ENCODE assay signal across 8 cellular contexts in the genomic region with DNA sequence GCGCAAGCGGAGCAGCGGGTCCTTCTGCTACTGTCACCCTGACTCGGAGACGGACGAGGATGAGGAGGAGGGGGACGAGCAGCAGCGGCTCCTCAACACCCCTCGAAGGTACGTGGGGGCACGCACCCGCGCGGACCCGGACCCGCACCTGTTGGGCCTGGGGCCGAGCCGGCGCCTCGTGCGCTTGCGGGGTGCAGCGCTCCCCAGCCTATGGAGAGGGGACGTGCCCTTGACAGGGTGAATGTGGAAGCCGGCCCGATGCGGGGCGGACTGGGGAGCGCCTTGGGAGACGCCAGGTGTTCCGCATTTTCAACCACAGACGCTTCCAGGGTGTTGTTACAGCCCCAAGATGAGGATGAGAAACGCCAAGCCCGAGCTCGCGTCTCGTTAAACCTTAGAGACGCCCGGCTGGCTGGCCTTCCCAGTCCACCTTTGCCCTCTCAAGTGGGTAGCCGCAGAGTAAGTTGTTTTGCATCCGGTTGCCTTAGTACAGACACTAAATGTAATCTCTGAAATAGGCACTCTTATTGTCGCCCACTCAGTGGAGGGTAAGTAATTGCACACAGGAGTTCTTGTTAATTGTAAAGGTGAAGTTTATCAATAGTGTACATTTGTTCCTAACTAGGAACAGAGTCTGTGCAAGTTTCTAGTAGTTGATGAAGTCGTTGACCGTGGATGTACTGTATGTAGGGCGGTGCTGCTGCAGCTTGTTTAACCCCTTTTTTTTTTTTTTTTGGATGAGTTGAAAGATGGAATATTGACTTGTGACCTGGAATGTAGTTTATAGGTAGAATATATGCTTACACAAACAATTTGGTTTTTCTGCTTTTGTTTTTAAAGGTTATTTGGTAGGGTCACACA. TPM values are rescaled to one million over a fixed set of nuclear protein-coding genes. Genes with fewer than 3 reads are reported as not detected.
DNase-seq lines count a peak whose midpoint lies in the region; ATAC-seq, FAIRE-seq and TF ChIP-seq lines count a peak whose summit lies in the region.

No MANE protein-coding gene starts in this region.

- no peak for TF ChIP-seq POLR2A in breast epithelium (IDR thresholded peaks at IDR 0.05)

- H3K79me2 ChIP-seq in keratinocyte (ENCODE audit: control insufficient read depth, insufficient read depth, low read length), result peaks cover 18% of the 10 kb centered on the region

- H3K27me3 ChIP-seq in HUES64 (ENCODE audit: insufficient read depth, low read length) (no peaks in the 10 kb centered on the region), breast epithelium (no peaks in the 10 kb centered on the region), keratinocyte (ENCODE audit: control insufficient read depth, extremely low read depth, insufficient read depth, low read length) (no peaks in the 10 kb centered on the region)

- H3K36me3 ChIP-seq in HUES64 (ENCODE audit: insufficient read depth, low read length), result peaks cover 23% of the 10 kb centered on the region
- no peaks in the 10 kb centered on the region for H3K36me3 ChIP-seq in breast epithelium
- no peaks in the 10 kb centered on the region for H3K36me3 ChIP-seq in keratinocyte (ENCODE audit: control insufficient read depth in 2 of 2, extremely low read depth in 1 of 2, insufficient read depth in 2 of 2, low read length in 2 of 2)

- peaks cover 17% of the 10 kb centered on the region; the same call in 1 of the 2 replicates for H3K4me1 ChIP-seq in HUES64 (ENCODE audit: insufficient read depth, low read length)
- no peaks in the 10 kb centered on the region for H3K4me1 ChIP-seq in breast epithelium
- peaks cover 15% of the 10 kb centered on the region for H3K4me1 ChIP-seq in keratinocyte (ENCODE audit: control insufficient read depth, extremely low read depth, insufficient read depth, low read length)

- H3K9me3 ChIP-seq in HUES64 (ENCODE audit: insufficient read depth, low read depth, low read length), result no peaks in the 10 kb centered on the region
- no peaks in the 10 kb centered on the region for H3K9me3 ChIP-seq in breast epithelium
- H3K9me3 ChIP-seq in keratinocyte (ENCODE audit: control insufficient read depth, low read depth, low read length), result no peaks in the 10 kb centered on the region

- peak overlapping the region; percentile 94 for H3K27ac Mint-ChIP-seq in Calu3 (ENCODE audit: unreplicated experiment)
- peak overlapping the region; percentile 97 for H3K27ac Mint-ChIP-seq in T-helper 2 cell treated with Interferon-gamma antibody and Interleukin-4, amounts not matched to agents 5 μg/mL and 100 μg/mL, for 36 hours

- peak; percentile 18 for ATAC-seq in GM21526 (IDR thresholded peaks at IDR 0.05; ENCODE audit: low FRiP score, unreplicated experiment)

- peak overlapping the region; percentile 89 for H2AFZ ChIP-seq in keratinocyte (ENCODE audit: control insufficient read depth, low read length)

- TSS peak; percentile 18 for BruUV-seq in Calu3 (replicated peaks; lab: Mats Ljungman, UMichigan)

- peak overlapping the region; percentile 84 for H3K4me2 ChIP-seq in keratinocyte (ENCODE audit: control insufficient read depth, extremely low read depth, insufficient read depth, low read depth, low read length)

- H4K20me1 ChIP-seq in keratinocyte (ENCODE audit: control insufficient read depth, extremely low read depth, insufficient read depth, low read length), result no peaks in the 10 kb centered on the region

- H3K9me1 ChIP-seq in keratinocyte (ENCODE audit: control insufficient read depth, extremely low read depth, insufficient read depth, low read length), result no peaks in the 10 kb centered on the region

- TF ChIP-seq CTCF in Calu3 (IDR thresholded peaks at IDR 0.05; ENCODE audit: unreplicated experiment) (no peak), breast epithelium (IDR thresholded peaks at IDR 0.05) (no peak), keratinocyte (optimal IDR thresholded peaks at IDR 0.05 in 1 of 3, IDR thresholded peaks at IDR 0.05 in 1 of 3, conservative IDR thresholded peaks at IDR 0.05 in 1 of 3; ENCODE audit: extremely low read depth in 1 of 3, insufficient read depth in 2 of 3, low read length in 3 of 3) (no peak)

- dilution Hi-C loops in keratinocyte (cut with MboI; ENCODE audit: extremely low pct_ligation_motif_present, low sequenced_read_pairs), result no loop called here

- peaks cover 82% of the 10 kb centered on the region for H3K36me3 Mint-ChIP-seq in Calu3 (ENCODE audit: insufficient read depth, unreplicated experiment)
- peaks cover 33% of the 10 kb centered on the region for H3K36me3 Mint-ChIP-seq in T-helper 2 cell treated with Interferon-gamma antibody and Interleukin-4, amounts not matched to agents 5 μg/mL and 100 μg/mL, for 36 hours (ENCODE audit: low read depth)

- DNase-seq in Calu3 (peak; percentile 42), breast epithelium (ENCODE audit: low spot score in 2 of 2) (peak; percentile 24 to 58), keratinocyte (ENCODE audit: low read depth, low spot score) (no peak), NCI-H2029 (lab: John Stamatoyannopoulos, UW) (no peak)
- DNase-seq in T-helper 2 cell treated with Interferon-gamma antibody and Interleukin-4, amounts not matched to agents 5 μg/mL and 100 μg/mL, for 36 hours (ENCODE audit: low spot score), result peak; percentile 56
- DNase-seq in stimulated activated CD4-positive, alpha-beta T cell treated with anti-CD3 and anti-CD28 coated beads, Interleukin-1b, Interleukin-23, amount 100 ng/mL, for 24 hours (ENCODE audit: low read depth in 4 of 4, low spot score in 1 of 4), result peak; percentile 4 to 13 (median 12)

- H3K4me3 ChIP-seq in HUES64 (ENCODE audit: low read length) (peak overlapping the region; percentile 96), breast epithelium (peak overlapping the region; percentile 86 to 96 (median 94)), keratinocyte (ENCODE audit: control insufficient read depth in 2 of 3, extremely low read depth in 1 of 3, insufficient read depth in 2 of 3, low read depth in 1 of 3, low read length in 3 of 3) (peak overlapping the region; percentile 72 to 88 (median 83))

- peaks cover 42% of the 10 kb centered on the region for H3K4me1 Mint-ChIP-seq in Calu3 (ENCODE audit: low read depth, unreplicated experiment)
- peaks cover 48% of the 10 kb centered on the region for H3K4me1 Mint-ChIP-seq in T-helper 2 cell treated with Interferon-gamma antibody and Interleukin-4, amounts not matched to agents 5 μg/mL and 100 μg/mL, for 36 hours (ENCODE audit: low read depth)

- peak overlapping the region; percentile 98 for H3K4me3 Mint-ChIP-seq in Calu3 (ENCODE audit: low read depth, unreplicated experiment)
- H3K4me3 Mint-ChIP-seq in T-helper 2 cell treated with Interferon-gamma antibody and Interleukin-4, amounts not matched to agents 5 μg/mL and 100 μg/mL, for 36 hours, result peak overlapping the region; percentile 88

- H3K27ac ChIP-seq in HUES64 (ENCODE audit: low read depth, low read length) (peak overlapping the region; percentile 15; the same call in 1 of the 2 replicates), breast epithelium (peak overlapping the region; percentile 95 to 98), keratinocyte (ENCODE audit: control insufficient read depth, insufficient read depth, low read length) (peak overlapping the region; percentile 29)

- H3K9ac ChIP-seq in HUES64 (ENCODE audit: low read depth, low read length) (peak overlapping the region; percentile 93), keratinocyte (ENCODE audit: control insufficient read depth, extremely low read depth, insufficient read depth, low read length) (peak overlapping the region; percentile 92)

- no peak for FAIRE-seq in keratinocyte (lab: Jason Lieb, UNC)

- intact Hi-C loops in Calu3 (cut with micrococcal nuclease; ENCODE audit: unreplicated experiment), result loop anchor here (5.0 kb wide), 2 partner anchors 48 to 88 kb away; a partner anchor contains a TSS
- intact Hi-C loops in breast epithelium (cut with DNase I; ENCODE audit: low total_unique reads), result no loop called here

- CTCF ChIA-PET in Calu3 (lab: Charles Lee), result interaction anchor here (1.2 kb wide), 1 partner anchor 107 kb away, joined by 3 read pairs; no protein-coding TSS in a partner anchor

- 4% methylated on average over 45 of the region's 45 CpGs for WGBS in HUES64

- H3K27me3 Mint-ChIP-seq in Calu3 (ENCODE audit: unreplicated experiment), result no peaks in the 10 kb centered on the region
- no peaks in the 10 kb centered on the region for H3K27me3 Mint-ChIP-seq in T-helper 2 cell treated with Interferon-gamma antibody and Interleukin-4, amounts not matched to agents 5 μg/mL and 100 μg/mL, for 36 hours (ENCODE audit: low read depth)

- no peaks in the 10 kb centered on the region for H3K9me3 Mint-ChIP-seq in Calu3 (ENCODE audit: low read depth, unreplicated experiment)
- H3K9me3 Mint-ChIP-seq in T-helper 2 cell treated with Interferon-gamma antibody and Interleukin-4, amounts not matched to agents 5 μg/mL and 100 μg/mL, for 36 hours, result no peaks in the 10 kb centered on the region

RNA-seq across cellular contexts. Expression of a gene that starts 0.8 kb away (rescaled TPM):
- 63.8 and 76.4 TPM in 2 replicates for total RNA-seq in Calu3 (2022)
- polyA plus RNA-seq in HUES64 (2013, experiment 1 of 2), result 17.9 TPM
- polyA plus RNA-seq in HUES64 (2013, experiment 2 of 2), result 19.5 TPM
- total RNA-seq in breast epithelium, result 10 to 100 TPM; 14.2 to 24.4 (median 18.4) TPM
- 3.9 to 7.5 TPM (median 4.1 TPM) in 3 replicates for polyA plus RNA-seq in keratinocyte
- 5.0 TPM for polyA plus RNA-seq in keratinocyte (2011; ENCODE audit: low read depth)
- polyA plus RNA-seq in keratinocyte (2011; cell fraction: cytosol; rRNA removed), result 4.4 and 6.4 TPM in 2 replicates
- polyA plus RNA-seq in keratinocyte (2011; cell fraction: nucleus; rRNA removed), result 3.8 and 6.0 TPM in 2 replicates
- polyA plus RNA-seq in keratinocyte (2012; ENCODE audit: low replicate concordance), result 4.7 and 4.9 TPM in 2 replicates
- 1.9 to 6.5 TPM (median 2.4 TPM) in 3 replicates for polyA minus RNA-seq in keratinocyte
- polyA minus RNA-seq in keratinocyte (2011; cell fraction: cytosol; rRNA and poly(A)+ RNA removed), result 2.9 TPM
- 1.4 and 5.6 TPM in 2 replicates for polyA minus RNA-seq in keratinocyte (2011; cell fraction: nucleus; rRNA and poly(A)+ RNA removed)

Comparison
In these comparisons a context has a peak if more than half of its experiments do, and no peak if none do; other contexts are left out.
1. DNase-seq: peak in Calu3 (single experiment), T-helper 2 cell treated with Interferon-gamma antibody and Interleukin-4, amounts not matched to agents 5 μg/mL and 100 μg/mL, for 36 hours (single experiment), breast epithelium (2 of 2) and stimulated activated CD4-positive, alpha-beta T cell treated with anti-CD3 and anti-CD28 coated beads, Interleukin-1b, Interleukin-23, amount 100 ng/mL, for 24 hours (4 of 4); none in keratinocyte (single experiment) and NCI-H2029 (single experiment).
2. H3K27ac ChIP-seq: peak in every context shown above with its lines; median percentile 96 in breast epithelium; 29 in keratinocyte; 15 in HUES64.
3. Peak in every context shown above with its lines, with median percentiles within 50 percentile points of each other: H3K4me3 ChIP-seq.